Comparison of ENCODE assay signal across 12 cellular contexts in genomic region chr22:42075277-42075676, GRCh38. TPM values are rescaled to one million over a fixed set of nuclear protein-coding genes. Genes with fewer than 3 reads are reported as not detected.
DNase-seq lines count a peak whose midpoint lies in the region; ATAC-seq and TF ChIP-seq lines count a peak whose summit lies in the region.
"Had no signal": no experiment of that assay in that cellular context is flagged by ENCODE, and none has a peak within 500 bp of the region (broad histone marks: within the 10 kb centered on the region; RNA-seq: fewer than 3 reads in every experiment).

No MANE protein-coding gene starts in this region.

- H3K9me3 ChIP-seq in breast epithelium, result no peaks in the 10 kb centered on the region
- no peaks in the 10 kb centered on the region for H3K9me3 ChIP-seq in mammary epithelial cell (replicated peaks; ENCODE audit: insufficient read depth, low read length)
- no peaks in the 10 kb centered on the region for H3K9me3 ChIP-seq in naive thymus-derived CD4-positive, alpha-beta T cell (ENCODE audit: control insufficient read depth in 2 of 3, low read length in 3 of 3)
- H3K9me3 ChIP-seq in upper lobe of right lung, result no peaks in the 10 kb centered on the region

- POLR2A ChIA-PET in naive thymus-derived CD4-positive, alpha-beta T cell (lab: Charles Lee), result interaction anchor here (0.6 to 3.9 kb wide), 10 partner anchors 9 to 294 kb away, joined by 3 to 21 read pairs (median 3); partner anchors contain the start of genes NDUFA6 and SREBF2

- H3K4me1 Mint-ChIP-seq in central memory CD8-positive, alpha-beta T cell, result peaks cover 33% of the 10 kb centered on the region
- peaks cover 29 to 59% (median 48%) of the 10 kb centered on the region in 7 donors for H3K4me1 Mint-ChIP-seq in naive thymus-derived CD4-positive, alpha-beta T cell

- intact Hi-C loops in breast epithelium (cut with DNase I; ENCODE audit: low total_unique reads), result no loop called here
- intact Hi-C loops in mammary epithelial cell (cut with micrococcal nuclease), result no loop called here
- intact Hi-C loops in naive thymus-derived CD4-positive, alpha-beta T cell (cut with micrococcal nuclease), result loop anchor here (10.0 kb wide), 3 partner anchors 240 to 980 kb away; partner anchors contain the start of genes EP300 (in 1 of the 2), SNU13 (in 1 of the 2) and SREBF2 (in 1 of the 2)
- intact Hi-C loops in upper lobe of right lung (cut with DNase I), result no loop called here

- dilution Hi-C loops in mammary epithelial cell (cut with HindIII; ENCODE audit: low sequenced_read_pairs), result no loop called here

- H3K4me3 ChIP-seq in breast epithelium, result peak overlapping the region; percentile 70 to 86 (median 82)
- no peak overlapping the region for H3K4me3 ChIP-seq in mammary epithelial cell (replicated peaks in 1 of 3; ENCODE audit: insufficient read depth in 1 of 3, low read depth in 2 of 3, low read length in 3 of 3)
- H3K4me3 ChIP-seq in naive thymus-derived CD4-positive, alpha-beta T cell (ENCODE audit: low read length), result no peak overlapping the region
- peak overlapping the region; percentile 65 for H3K4me3 ChIP-seq in upper lobe of right lung

- TF ChIP-seq POLR2A in breast epithelium (IDR thresholded peaks at IDR 0.05), result no peak

- no peak overlapping the region for H2AFZ ChIP-seq in mammary epithelial cell (ENCODE audit: low read depth, low read length)

- peak overlapping the region; percentile 88 for H3K27ac Mint-ChIP-seq in central memory CD8-positive, alpha-beta T cell (ENCODE audit: low read depth)
- peak overlapping the region in 7 of 9 donors; percentile 55 to 84 (median 67) for H3K27ac Mint-ChIP-seq in naive thymus-derived CD4-positive, alpha-beta T cell

- H3K4me3 Mint-ChIP-seq in central memory CD8-positive, alpha-beta T cell, result peak overlapping the region; percentile 26
- H3K4me3 Mint-ChIP-seq in naive thymus-derived CD4-positive, alpha-beta T cell, result peak overlapping the region; percentile 44 to 86 (median 63)

- H3K4me2 ChIP-seq in mammary epithelial cell (ENCODE audit: insufficient read depth, low read depth, low read length), result no peak overlapping the region

- in situ Hi-C loops in mammary epithelial cell (cut with MboI; ENCODE audit: low sequenced_read_pairs in 2 of 2), result no loop called here

- H3K27ac ChIP-seq in breast epithelium (peak overlapping the region; percentile 88 to 96), mammary epithelial cell (ENCODE audit: insufficient read depth, low read depth, low read length) (no peak overlapping the region), upper lobe of right lung (peak overlapping the region; percentile 90)
- H3K27ac ChIP-seq in naive thymus-derived CD4-positive, alpha-beta T cell (ENCODE audit: low read depth, low read length), result no peak overlapping the region

- no peaks in the 10 kb centered on the region for H4K20me1 ChIP-seq in mammary epithelial cell (ENCODE audit: insufficient read depth, low read length)

- BruUV-seq in mammary epithelial cell (replicated peaks; lab: Mats Ljungman, UMichigan), result no TSS peak

- no peak overlapping the region for H3K9ac ChIP-seq in mammary epithelial cell (ENCODE audit: insufficient read depth, low read length)

- H3K36me3 ChIP-seq in breast epithelium, result no peaks in the 10 kb centered on the region
- H3K36me3 ChIP-seq in mammary epithelial cell (ENCODE audit: insufficient read depth, low read length), result no peaks in the 10 kb centered on the region
- peaks cover 0 to 6% (median 0%) of the 10 kb centered on the region in 3 experiments for H3K36me3 ChIP-seq in naive thymus-derived CD4-positive, alpha-beta T cell (ENCODE audit: control insufficient read depth in 2 of 3, insufficient read depth in 3 of 3, low read length in 3 of 3)
- no peaks in the 10 kb centered on the region for H3K36me3 ChIP-seq in upper lobe of right lung

- TF ChIP-seq CTCF in breast epithelium (IDR thresholded peaks at IDR 0.05) (no peak), mammary epithelial cell (conservative IDR thresholded peaks at IDR 0.05 in 1 of 2, IDR thresholded peaks at IDR 0.05 in 1 of 2; ENCODE audit: extremely low read depth in 1 of 2, insufficient read depth in 1 of 2, low read depth in 1 of 2, low read length in 2 of 2) (no peak), upper lobe of right lung (IDR thresholded peaks at IDR 0.05) (no peak)

- CTCF ChIA-PET in mammary epithelial cell (lab: Charles Lee; ENCODE audit: low non-redundant PET), result no interaction called here
- CTCF ChIA-PET in naive thymus-derived CD4-positive, alpha-beta T cell (lab: Charles Lee), result interaction anchor here (0.7 kb wide), 1 partner anchor 15 kb away, joined by 3 read pairs; the partner anchor contains the start of gene NDUFA6

- no peaks in the 10 kb centered on the region for H3K9me3 Mint-ChIP-seq in central memory CD8-positive, alpha-beta T cell
- H3K9me3 Mint-ChIP-seq in naive thymus-derived CD4-positive, alpha-beta T cell, result no peaks in the 10 kb centered on the region

- H3K27me3 ChIP-seq in breast epithelium, result no peaks in the 10 kb centered on the region
- no peaks in the 10 kb centered on the region for H3K27me3 ChIP-seq in mammary epithelial cell (ENCODE audit: insufficient read depth, low read length)
- H3K27me3 ChIP-seq in naive thymus-derived CD4-positive, alpha-beta T cell (ENCODE audit: control insufficient read depth in 2 of 2, insufficient read depth in 2 of 2, low read length in 2 of 2), result no peaks in the 10 kb centered on the region
- no peaks in the 10 kb centered on the region for H3K27me3 ChIP-seq in upper lobe of right lung

- no peak for DNase-seq in breast epithelium (ENCODE audit: low spot score in 2 of 2)
- DNase-seq in mammary epithelial cell, result no peak
- DNase-seq in central memory CD8-positive, alpha-beta T cell (ENCODE audit: low spot score in 2 of 2), result no peak
- no peak for DNase-seq in naive thymus-derived CD4-positive, alpha-beta T cell
- no peak for DNase-seq in upper lobe of right lung
- no peak for DNase-seq in putamen (ENCODE audit: low spot score)
- DNase-seq in NCI-H524 (lab: John Stamatoyannopoulos, UW), result no peak
- DNase-seq: activated CD4-positive, alpha-beta T cell treated with anti-CD3 and anti-CD28 coated beads, Interleukin-2, amount 50 U/mL, for 48 hours; NCI-H1092; stimulated activated CD4-positive, alpha-beta T cell treated with anti-CD3 and anti-CD28 coated beads, Interleukin-2, amount 100 ng/mL, for 24 hours had no signal

- no peaks in the 10 kb centered on the region for H3K27me3 Mint-ChIP-seq in central memory CD8-positive, alpha-beta T cell
- H3K27me3 Mint-ChIP-seq in naive thymus-derived CD4-positive, alpha-beta T cell, result no peaks in the 10 kb centered on the region

- no CpG with 5 or more reads among the region's 3 CpGs for WGBS in mammary epithelial cell (ENCODE audit: low coverage, missing lambda C conversion rate)

- peaks cover 3% of the 10 kb centered on the region for H3K79me2 ChIP-seq in mammary epithelial cell (ENCODE audit: insufficient read depth, low read length)

- peaks cover 13 to 17% of the 10 kb centered on the region in 2 donors for H3K4me1 ChIP-seq in breast epithelium
- peaks cover 23% of the 10 kb centered on the region for H3K4me1 ChIP-seq in mammary epithelial cell (ENCODE audit: insufficient read depth, low read length)
- peaks cover 20% of the 10 kb centered on the region in 2 donors for H3K4me1 ChIP-seq in naive thymus-derived CD4-positive, alpha-beta T cell (ENCODE audit: control insufficient read depth in 2 of 2, insufficient read depth in 2 of 2, low read length in 2 of 2)
- H3K4me1 ChIP-seq in upper lobe of right lung, result peaks cover 39% of the 10 kb centered on the region

- H3K36me3 Mint-ChIP-seq in central memory CD8-positive, alpha-beta T cell (ENCODE audit: insufficient read depth), result peaks cover 17% of the 10 kb centered on the region
- peaks cover 0 to 3% (median 0%) of the 10 kb centered on the region in 5 donors for H3K36me3 Mint-ChIP-seq in naive thymus-derived CD4-positive, alpha-beta T cell

- no peak for ATAC-seq in central memory CD8-positive, alpha-beta T cell (replicated peaks; ENCODE audit: extremely low read depth, poor library complexity, severe bottlenecking)
- ATAC-seq in naive thymus-derived CD4-positive, alpha-beta T cell, result no peak
- ATAC-seq in upper lobe of right lung (no peak), GM19324 (IDR thresholded peaks at IDR 0.05; ENCODE audit: low FRiP score, unreplicated experiment) (no peak)
- ATAC-seq: Panc1 had no signal

RNA-seq across cellular contexts. Expression of gene PHETA2, which starts 1.2 kb away (rescaled TPM):
- 10 to 100 TPM; 11.5 to 18.0 (median 11.6) TPM for total RNA-seq in breast epithelium
- total RNA-seq in mammary epithelial cell, result 1 to 10 TPM in 1 of 2 donors, under 1 TPM in 1; 0.71 to 4.3 TPM
- polyA plus RNA-seq in mammary epithelial cell, result 1.3 TPM
- polyA minus RNA-seq in mammary epithelial cell, result 3.8 TPM
- total RNA-seq in naive thymus-derived CD4-positive, alpha-beta T cell, result 1 to 10 TPM in 3 of 5 experiments, under 1 TPM in 2; 0.82 to 3.9 (median 1.2) TPM
- 1 to 10 TPM; 1.2 to 1.5 TPM for polyA plus RNA-seq in naive thymus-derived CD4-positive, alpha-beta T cell
- total RNA-seq in upper lobe of right lung, result 15.4 TPM

RNA-seq across cellular contexts. Expression of gene SMDT1, which starts 4.2 kb away (rescaled TPM):
- total RNA-seq in breast epithelium (10 to 100 TPM; 13.9 to 19.7 (median 16.2) TPM), mammary epithelial cell (10 to 100 TPM in 1 of 2 donors, 1 to 10 TPM in 1; 2.7 to 47.1 TPM), upper lobe of right lung (113 TPM)
- polyA plus RNA-seq in mammary epithelial cell, result 35.9 TPM
- 21.2 TPM for polyA minus RNA-seq in mammary epithelial cell
- 100 to 1,000 TPM in 1 of 5 experiments, 10 to 100 TPM in 4; 40.4 to 105 (median 98.8) TPM for total RNA-seq in naive thymus-derived CD4-positive, alpha-beta T cell
- 100 to 1,000 TPM; 117 to 157 TPM for polyA plus RNA-seq in naive thymus-derived CD4-positive, alpha-beta T cell

RNA-seq across cellular contexts. Expression of gene NAGA, which starts 4.7 kb away (rescaled TPM):
- total RNA-seq in breast epithelium (10 to 100 TPM; 22.9 to 38.9 (median 27.2) TPM), mammary epithelial cell (10 to 100 TPM; 15.8 to 23.5 TPM), upper lobe of right lung (28.6 TPM)
- 22.1 TPM for polyA plus RNA-seq in mammary epithelial cell
- polyA minus RNA-seq in mammary epithelial cell, result 44.7 TPM
- total RNA-seq in naive thymus-derived CD4-positive, alpha-beta T cell, result 10 to 100 TPM in 2 of 5 experiments, 1 to 10 TPM in 3; 7.6 to 38.8 (median 9.4) TPM
- polyA plus RNA-seq in naive thymus-derived CD4-positive, alpha-beta T cell, result 10 to 100 TPM; 12.5 to 12.9 TPM

RNA-seq across cellular contexts. Expression of gene NDUFA6, which starts 15.3 kb away (rescaled TPM):
- 10 to 100 TPM; 37.3 to 61.1 (median 45.2) TPM for total RNA-seq in breast epithelium
- 10 to 100 TPM; 32.2 to 98.7 TPM for total RNA-seq in mammary epithelial cell
- 57.6 TPM for polyA plus RNA-seq in mammary epithelial cell
- 32.3 TPM for polyA minus RNA-seq in mammary epithelial cell
- total RNA-seq in naive thymus-derived CD4-positive, alpha-beta T cell, result 10 to 100 TPM; 35.0 to 66.4 (median 40.6) TPM
- 100 to 1,000 TPM in 1 of 2 donors, 10 to 100 TPM in 1; 96.9 to 123 TPM for polyA plus RNA-seq in naive thymus-derived CD4-positive, alpha-beta T cell
- total RNA-seq in upper lobe of right lung, result 46.2 TPM

RNA-seq across cellular contexts. Expression of gene CYP2D6, which starts 55.3 kb away (rescaled TPM):
- total RNA-seq in breast epithelium, result 1 to 10 TPM in 1 of 3 donors, under 1 TPM in 2; 0.16 to 2.0 (median 0.73) TPM
- total RNA-seq in mammary epithelial cell, result 1 to 10 TPM; 1.0 to 2.7 TPM
- 0.32 TPM for polyA plus RNA-seq in mammary epithelial cell
- polyA minus RNA-seq in mammary epithelial cell, result not detected
- 10 to 100 TPM in 4 of 5 experiments, 1 to 10 TPM in 1; 5.6 to 13.3 (median 11.2) TPM for total RNA-seq in naive thymus-derived CD4-positive, alpha-beta T cell
- polyA plus RNA-seq in naive thymus-derived CD4-positive, alpha-beta T cell, result under 1 TPM in 1 of 2 donors, not detected in 1; 0.11 TPM
- 1.0 TPM for total RNA-seq in upper lobe of right lung

Comparison
In these comparisons a context has a peak if more than half of its experiments do, and no peak if none do; other contexts are left out.
1. H3K27ac ChIP-seq: peak in breast epithelium (2 of 2) and upper lobe of right lung (single experiment); none in mammary epithelial cell (single experiment) and naive thymus-derived CD4-positive, alpha-beta T cell (single experiment).
2. H3K4me3 ChIP-seq: peak in breast epithelium (3 of 3) and upper lobe of right lung (single experiment); none in mammary epithelial cell (0 of 3) and naive thymus-derived CD4-positive, alpha-beta T cell (single experiment).
3. intact Hi-C loops: an anchor here in naive thymus-derived CD4-positive, alpha-beta T cell (10.0 kb wide); none called in breast epithelium, mammary epithelial cell and upper lobe of right lung.